ENCODE assay signal across 28 cellular contexts in the genomic region with DNA sequence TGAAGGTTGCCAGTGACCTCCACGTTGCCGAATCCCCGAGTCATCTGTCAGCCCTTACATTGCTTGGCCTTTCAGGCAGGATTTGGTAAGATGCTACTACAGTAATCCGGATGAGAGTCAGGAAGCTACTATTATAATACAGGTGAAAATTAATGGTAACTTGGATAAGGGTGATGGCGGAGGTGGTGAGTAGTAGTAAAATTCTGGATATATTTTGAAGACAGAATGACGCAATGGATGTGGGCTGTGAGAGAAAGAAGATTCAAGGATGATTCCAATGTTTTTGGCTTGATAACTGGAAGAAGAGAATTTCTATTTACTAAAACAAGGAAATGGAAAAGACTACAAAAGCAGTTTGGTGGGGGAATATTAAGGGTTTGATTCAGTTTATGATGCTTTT. TPM values are rescaled to one million over a fixed set of nuclear protein-coding genes. Genes with fewer than 3 reads are reported as not detected.
A peak's percentile ranks its signal among the peaks of the same experiment; 100 is the strongest.
DNase-seq lines count a peak whose midpoint lies in the region; ATAC-seq and TF ChIP-seq lines count a peak whose summit lies in the region.
"Had no signal": no experiment of that assay in that cellular context is flagged by ENCODE, and none has a peak within 500 bp of the region (broad histone marks: within the 10 kb centered on the region; RNA-seq: fewer than 3 reads in every experiment).

No MANE protein-coding gene starts in this region.

- no peak for ATAC-seq in activated CD8-positive, alpha-beta T cell treated with anti-CD3 and anti-CD28 coated beads for 36 hours
- ATAC-seq in activated CD8-positive, alpha-beta T cell treated with anti-CD3 and anti-CD28 coated beads, Interleukin-2, amount 10 ng/mL, durations not matched to agents 7 days and 5 days: no peak
- ATAC-seq in GM21619 (IDR thresholded peaks at IDR 0.05; ENCODE audit: unreplicated experiment) (no peak), left lobe of liver (no peak)
- ATAC-seq: GM12878, pancreas had no signal

- H3K9me3 ChIP-seq in CD8-positive, alpha-beta memory T cell (ENCODE audit: low read length): no peaks in the 10 kb centered on the region
- H3K9me3 ChIP-seq: esophagus muscularis mucosa, pancreas, thyroid gland had no signal

- H3K4me3 ChIP-seq in CD8-positive, alpha-beta memory T cell (ENCODE audit: low read length): no peak overlapping the region
- H3K4me3 ChIP-seq: thyroid gland had no signal

- no peaks in the 10 kb centered on the region for H3K9me3 Mint-ChIP-seq in activated CD8-positive, alpha-beta T cell treated with anti-CD3 and anti-CD28 coated beads for 36 hours
- no peaks in the 10 kb centered on the region for H3K9me3 Mint-ChIP-seq in activated CD8-positive, alpha-beta T cell treated with anti-CD3 and anti-CD28 coated beads, Interleukin-2, amount 10 ng/mL, durations not matched to agents 7 days and 5 days (ENCODE audit: insufficient read depth)
- no peaks in the 10 kb centered on the region for H3K9me3 Mint-ChIP-seq in CD8-positive, alpha-beta memory T cell
- H3K9me3 Mint-ChIP-seq in brain (peaks cover 0 to 3% (median 0%) of the 10 kb centered on the region in 5 experiments), nephron (no peaks in the 10 kb centered on the region)
- H3K9me3 Mint-ChIP-seq: dendritic cell treated with granulocyte-macrophage colony-stimulating factor and Interleukin-4, amounts not matched to agents 40 ng/mL and 50 ng/mL, for 4 days had no signal

- H3K27me3 Mint-ChIP-seq in activated CD8-positive, alpha-beta T cell treated with anti-CD3 and anti-CD28 coated beads for 36 hours: no peaks in the 10 kb centered on the region
- peaks cover 8% of the 10 kb centered on the region for H3K27me3 Mint-ChIP-seq in activated CD8-positive, alpha-beta T cell treated with anti-CD3 and anti-CD28 coated beads, Interleukin-2, amount 10 ng/mL, durations not matched to agents 7 days and 5 days (ENCODE audit: low read depth)
- no peaks in the 10 kb centered on the region for H3K27me3 Mint-ChIP-seq in CD8-positive, alpha-beta memory T cell
- peaks cover 3% of the 10 kb centered on the region for H3K27me3 Mint-ChIP-seq in brain
- no peaks in the 10 kb centered on the region for H3K27me3 Mint-ChIP-seq in nephron (ENCODE audit: low read depth)
- H3K27me3 Mint-ChIP-seq: dendritic cell treated with granulocyte-macrophage colony-stimulating factor and Interleukin-4, amounts not matched to agents 40 ng/mL and 50 ng/mL, for 4 days had no signal

- CTCF ChIA-PET in activated CD8-positive, alpha-beta T cell treated with anti-CD3 and anti-CD28 coated beads for 36 hours (lab: Charles Lee): interaction anchor here (1.4 to 9.1 kb wide), 2 partner anchors 9 to 16 kb away, joined by 9 to 97 read pairs; no protein-coding TSS in a partner anchor
- CTCF ChIA-PET in activated CD8-positive, alpha-beta T cell treated with anti-CD3 and anti-CD28 coated beads, Interleukin-2, amount 10 ng/mL, durations not matched to agents 7 days and 5 days (lab: Charles Lee): no interaction called here
- CTCF ChIA-PET in CD8-positive, alpha-beta memory T cell (lab: Charles Lee): interaction anchor here (1.4 kb wide), 1 partner anchor 478 kb away, joined by 3 read pairs; no protein-coding TSS in a partner anchor

- H3K27me3 ChIP-seq in CD8-positive, alpha-beta memory T cell (ENCODE audit: insufficient read depth, low read length, poor library complexity, severe bottlenecking): no peaks in the 10 kb centered on the region
- H3K27me3 ChIP-seq: esophagus muscularis mucosa, pancreas, thyroid gland had no signal

- POLR2A ChIA-PET in activated CD8-positive, alpha-beta T cell treated with anti-CD3 and anti-CD28 coated beads for 36 hours (lab: Charles Lee): interaction anchor here (2.0 kb wide), 1 partner anchor 36 kb away, joined by 5 read pairs; no protein-coding TSS in a partner anchor
- POLR2A ChIA-PET in activated CD8-positive, alpha-beta T cell treated with anti-CD3 and anti-CD28 coated beads, Interleukin-2, amount 10 ng/mL, durations not matched to agents 7 days and 5 days (lab: Charles Lee): no interaction called here
- POLR2A ChIA-PET in CD8-positive, alpha-beta memory T cell (lab: Charles Lee): no interaction called here

- peaks cover 4% of the 10 kb centered on the region for H3K36me3 ChIP-seq in CD8-positive, alpha-beta memory T cell (ENCODE audit: insufficient read depth, low read length)
- H3K36me3 ChIP-seq: pancreas, thyroid gland had no signal

- intact Hi-C loops in activated CD8-positive, alpha-beta T cell treated with anti-CD3 and anti-CD28 coated beads for 36 hours (cut with micrococcal nuclease): no loop called here

- H3K4me1 ChIP-seq in CD8-positive, alpha-beta memory T cell (ENCODE audit: insufficient read depth, low read length): peaks cover 21% of the 10 kb centered on the region

- H3K27ac Mint-ChIP-seq in activated CD8-positive, alpha-beta T cell treated with anti-CD3 and anti-CD28 coated beads for 36 hours: no peak overlapping the region
- H3K27ac Mint-ChIP-seq in activated CD8-positive, alpha-beta T cell treated with anti-CD3 and anti-CD28 coated beads, Interleukin-2, amount 10 ng/mL, durations not matched to agents 7 days and 5 days: no peak overlapping the region
- peak overlapping the region in 5 of 8 donors; percentile 0 to 64 (median 36) for H3K27ac Mint-ChIP-seq in CD8-positive, alpha-beta memory T cell
- peak overlapping the region in 3 of 5 experiments; percentile 1 to 66 (median 12) for H3K27ac Mint-ChIP-seq in brain
- peak overlapping the region; percentile 5 to 31 (median 12) for H3K27ac Mint-ChIP-seq in nephron
- H3K27ac Mint-ChIP-seq: dendritic cell treated with granulocyte-macrophage colony-stimulating factor and Interleukin-4, amounts not matched to agents 40 ng/mL and 50 ng/mL, for 4 days had no signal

- H3K36me3 Mint-ChIP-seq in activated CD8-positive, alpha-beta T cell treated with anti-CD3 and anti-CD28 coated beads for 36 hours (ENCODE audit: low read depth): peaks cover 10% of the 10 kb centered on the region
- peaks cover 11% of the 10 kb centered on the region for H3K36me3 Mint-ChIP-seq in activated CD8-positive, alpha-beta T cell treated with anti-CD3 and anti-CD28 coated beads, Interleukin-2, amount 10 ng/mL, durations not matched to agents 7 days and 5 days (ENCODE audit: low read depth)
- peaks cover 0 to 24% (median 1%) of the 10 kb centered on the region in 3 donors for H3K36me3 Mint-ChIP-seq in CD8-positive, alpha-beta memory T cell
- no peaks in the 10 kb centered on the region for H3K36me3 Mint-ChIP-seq in brain
- peaks cover 4% of the 10 kb centered on the region for H3K36me3 Mint-ChIP-seq in nephron (ENCODE audit: low read depth)

- no peak for DNase-seq in activated CD8-positive, alpha-beta T cell treated with anti-CD3 and anti-CD28 coated beads for 36 hours
- no peak for DNase-seq in activated CD8-positive, alpha-beta T cell treated with anti-CD3 and anti-CD28 coated beads, Interleukin-2, amount 10 ng/mL, durations not matched to agents 7 days and 5 days
- no peak for DNase-seq in CD8-positive, alpha-beta memory T cell
- DNase-seq in AG08395 (ENCODE audit: low spot score) (no peak), left lobe of liver (ENCODE audit: low spot score) (no peak)
- DNase-seq: activated CD4-positive, CD25-positive, alpha-beta regulatory T cell treated with anti-CD3 and anti-CD28 coated beads, Interleukin-2, amount 50 U/mL, for 72 hours; activated CD8-positive, alpha-beta memory T cell treated with anti-CD3 and anti-CD28 coated beads for 24 hours; activated effector memory CD4-positive, alpha-beta T cell treated with anti-CD3 and anti-CD28 coated beads, Interleukin-2, amount 50 U/mL, for 16 hours; foreskin fibroblast; H7; Karpas-422; kidney; midbrain; NCI-H1417; NCI-H2029; NCI-H524 treated with DMSO at 0.1 percent for 48 hours; nephron progenitor cell; NK-92 treated with Interleukin-12 subunit alpha and Interleukin-12 subunit beta, amount 100 ng/mL, for 24 hours; pancreas; stimulated activated CD4-positive, alpha-beta T cell treated with anti-CD3 and anti-CD28 coated beads, Interleukin-1b, Interleukin-23, amount 100 ng/mL, for 48 hours; T-helper 1 cell; thyroid gland had no signal

- no peak overlapping the region for H3K27ac ChIP-seq in CD8-positive, alpha-beta memory T cell (ENCODE audit: low read depth, low read length)
- H3K27ac ChIP-seq: thyroid gland had no signal

- TF ChIP-seq CTCF in activated CD8-positive, alpha-beta T cell treated with anti-CD3 and anti-CD28 coated beads for 36 hours (IDR thresholded peaks at IDR 0.05): no peak
- TF ChIP-seq CTCF in brain (conservative IDR thresholded peaks at IDR 0.05) (no peak), nephron (IDR thresholded peaks at IDR 0.05; ENCODE audit: unreplicated experiment in 3 of 3) (no peak)

- peaks cover 34% of the 10 kb centered on the region for H3K4me1 Mint-ChIP-seq in activated CD8-positive, alpha-beta T cell treated with anti-CD3 and anti-CD28 coated beads for 36 hours (ENCODE audit: low read depth)
- H3K4me1 Mint-ChIP-seq in activated CD8-positive, alpha-beta T cell treated with anti-CD3 and anti-CD28 coated beads, Interleukin-2, amount 10 ng/mL, durations not matched to agents 7 days and 5 days (ENCODE audit: low read depth): peaks cover 31% of the 10 kb centered on the region
- peaks cover 37 to 44% (median 37%) of the 10 kb centered on the region in 3 donors for H3K4me1 Mint-ChIP-seq in CD8-positive, alpha-beta memory T cell
- peaks cover 35% of the 10 kb centered on the region for H3K4me1 Mint-ChIP-seq in brain
- H3K4me1 Mint-ChIP-seq in nephron: peaks cover 27% of the 10 kb centered on the region

- peak overlapping the region; percentile 96 for H3K4me3 Mint-ChIP-seq in activated CD8-positive, alpha-beta T cell treated with anti-CD3 and anti-CD28 coated beads for 36 hours
- no peak overlapping the region for H3K4me3 Mint-ChIP-seq in activated CD8-positive, alpha-beta T cell treated with anti-CD3 and anti-CD28 coated beads, Interleukin-2, amount 10 ng/mL, durations not matched to agents 7 days and 5 days
- peak overlapping the region; percentile 8 to 97 (median 65) for H3K4me3 Mint-ChIP-seq in CD8-positive, alpha-beta memory T cell
- H3K4me3 Mint-ChIP-seq in brain (peak overlapping the region in 4 of 5 experiments; percentile 59 to 77 (median 68)), nephron (peak overlapping the region; percentile 20 to 65 (median 49))
- H3K4me3 Mint-ChIP-seq: dendritic cell treated with granulocyte-macrophage colony-stimulating factor and Interleukin-4, amounts not matched to agents 40 ng/mL and 50 ng/mL, for 4 days had no signal

RNA-seq across cellular contexts. Expression of a gene that starts 1.4 kb away (rescaled TPM):
- total RNA-seq in activated CD8-positive, alpha-beta T cell treated with anti-CD3 and anti-CD28 coated beads for 36 hours: 10 to 100 TPM; 17.1 to 17.5 TPM
- 10 to 100 TPM; 26.4 to 29.7 TPM for total RNA-seq in activated CD8-positive, alpha-beta T cell treated with anti-CD3 and anti-CD28 coated beads, Interleukin-2, amount 10 ng/mL, durations not matched to agents 7 days and 5 days
- 10 to 100 TPM; 29.4 to 30.4 TPM for total RNA-seq in CD8-positive, alpha-beta memory T cell
- polyA plus RNA-seq in CD8-positive, alpha-beta memory T cell: 28.0 TPM
- 29.3 TPM for polyA plus RNA-seq in brain (ENCODE audit: insufficient read depth, low read depth, low replicate concordance)
- 20.4 TPM for total RNA-seq in left lobe of liver

Comparison
In these comparisons a context has a peak if more than half of its experiments do, and no peak if none do; other contexts are left out.
1. H3K27ac Mint-ChIP-seq: peak in CD8-positive, alpha-beta memory T cell (5 of 8), brain (3 of 5) and nephron (3 of 3); none in activated CD8-positive, alpha-beta T cell treated with anti-CD3 and anti-CD28 coated beads for 36 hours (single experiment) and activated CD8-positive, alpha-beta T cell treated with anti-CD3 and anti-CD28 coated beads, Interleukin-2, amount 10 ng/mL, durations not matched to agents 7 days and 5 days (single experiment).